In the genomic region with DNA sequence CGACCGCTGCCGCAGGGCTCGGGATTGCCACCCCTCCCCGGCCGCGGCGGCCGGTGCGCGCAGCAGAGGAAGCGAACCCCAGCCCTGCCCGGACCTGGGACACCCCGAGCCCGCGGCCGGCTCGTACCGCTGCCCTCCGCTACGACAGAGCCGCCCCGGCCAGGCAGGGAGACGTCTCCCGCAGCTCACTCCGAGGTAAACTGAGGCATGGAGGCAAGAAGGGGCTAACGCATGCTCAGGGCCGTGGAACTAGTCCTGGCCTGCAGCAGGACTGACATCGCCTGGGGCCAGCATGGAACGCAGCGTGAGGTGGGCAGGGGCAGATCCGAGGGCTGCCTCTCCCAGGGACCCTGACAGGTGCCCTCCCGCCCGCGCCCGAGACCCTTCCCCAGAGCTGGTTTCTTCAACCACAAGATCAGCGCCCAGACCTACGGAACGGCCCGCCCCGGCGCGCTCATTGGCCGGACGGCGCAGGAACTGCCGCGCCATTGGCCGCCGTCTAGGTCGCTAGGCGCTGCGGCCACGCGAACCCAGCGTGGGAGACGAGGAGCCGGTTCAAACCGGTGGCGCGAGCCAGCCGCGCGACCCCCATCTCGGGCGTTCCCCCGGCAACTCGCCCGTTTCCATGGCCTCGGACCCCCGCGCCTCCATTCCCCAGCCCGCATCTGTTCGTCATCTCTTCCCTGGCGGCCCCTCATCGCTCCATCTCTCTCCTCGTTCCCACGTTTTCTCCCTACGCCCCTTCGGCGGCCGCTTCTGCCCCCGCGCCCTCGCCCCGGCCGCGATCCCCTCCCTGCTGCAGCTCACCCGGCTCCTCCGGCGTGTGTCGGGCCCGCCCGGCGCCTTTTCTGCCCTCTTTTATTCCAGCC, we compare ENCODE assay signal across 1 cellular context.
A peak's percentile ranks its signal among the peaks of the same experiment; 100 is the strongest.
TF ChIP-seq lines count a peak whose summit lies in the region.

Gene SLC43A2 (minus strand): TSS at position 848 of the 869 bp plus-strand sequence. CDS start 960 bp downstream, outside the sequence.

TF ChIP-seq in K562, 482 proteins besides CTCF, POLR2A, EP300 and RAD21 (continued from another document):
- TF ChIP-seq ZNF609 (CRISPR knock-in tag; IDR thresholded peaks at IDR 0.05; ENCODE audit: borderline replicate concordance) (no peak), RBM34 (IDR thresholded peaks at IDR 0.05; ENCODE audit: borderline replicate concordance, insufficient read depth, low read length) (no peak), RUNX1 (IDR thresholded peaks at IDR 0.05; ENCODE audit: low read depth) (no peak), PHB (CRISPR knock-in tag; IDR thresholded peaks at IDR 0.05) (peak; percentile 74; the same call in 1 of the 2 replicates), MCM7 (IDR thresholded peaks at IDR 0.05) (no peak), ZNF57 (CRISPR knock-in tag; IDR thresholded peaks at IDR 0.05) (no peak), OTX1 (CRISPR knock-in tag; IDR thresholded peaks at IDR 0.05) (0 out of 2 replicates have a peak, but pooled peaks have one; percentile 52), SMARCC2 (IDR thresholded peaks at IDR 0.05; ENCODE audit: low read depth) (no peak), ERF (CRISPR knock-in tag; IDR thresholded peaks at IDR 0.05) (0 out of 2 replicates have a peak, but pooled peaks have one; percentile 20), NONO (IDR thresholded peaks at IDR 0.05; ENCODE audit: low read depth in 2 of 2, low read length in 1 of 2) (peak in 1 of 2 experiments; percentile 18; a peak in 1 of 4 replicates), HNRNPLL (IDR thresholded peaks at IDR 0.05; ENCODE audit: low read depth, low read length, poor library complexity, severe bottlenecking) (peak; percentile 10), ZNF121 (CRISPR knock-in tag; conservative IDR thresholded peaks at IDR 0.05) (no peak), SMAD2 (IDR thresholded peaks at IDR 0.05; ENCODE audit: low read depth, low read length) (no peak), L3MBTL2 (IDR thresholded peaks at IDR 0.05) (peak; percentile 79), PRPF4 (IDR thresholded peaks at IDR 0.05; ENCODE audit: insufficient read depth, low read depth, low read length, poor library complexity, severe bottlenecking) (peak; percentile 28), MBD2 (IDR thresholded peaks at IDR 0.05; ENCODE audit: borderline replicate concordance, low read depth) (0 out of 2 replicates have a peak, but pooled peaks have one; percentile 61), HMGN3 (IDR thresholded peaks at IDR 0.05; ENCODE audit: borderline replicate concordance, extremely low read depth, insufficient read length, low read depth, low read length) (no peak), FOXP4 (CRISPR knock-in tag; IDR thresholded peaks at IDR 0.05; ENCODE audit: borderline replicate concordance) (no peak), SIX5 (IDR thresholded peaks at IDR 0.05; ENCODE audit: borderline replicate concordance in 1 of 2, insufficient read depth in 1 of 2, low read depth in 1 of 2, low read length in 2 of 2) (no peak)
